Comparison of ENCODE assay signal across 23 cellular contexts in the genomic region with DNA sequence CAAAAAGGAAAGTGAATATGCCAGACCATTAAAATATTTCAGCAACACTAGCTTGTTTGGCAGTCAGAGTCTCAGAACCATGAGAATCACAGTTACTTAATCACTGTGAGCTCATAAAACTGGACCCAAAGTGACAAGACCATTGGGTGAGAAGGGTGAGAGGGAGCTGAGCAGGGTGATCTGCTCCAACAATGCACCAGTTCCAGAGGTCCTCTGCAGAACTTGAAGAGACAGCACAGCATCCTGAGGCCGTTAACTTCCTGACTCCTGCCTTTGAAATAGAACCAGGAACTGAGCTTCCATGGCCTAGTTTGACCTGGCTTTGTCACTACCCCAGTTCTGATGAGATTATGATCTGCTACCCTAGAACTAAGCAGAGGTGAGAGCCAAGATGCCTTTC. TPM values are rescaled to one million over a fixed set of nuclear protein-coding genes. Genes with fewer than 3 reads are reported as not detected.
DNase-seq lines count a peak whose midpoint lies in the region; ATAC-seq and TF ChIP-seq lines count a peak whose summit lies in the region.
"Had no signal": no experiment of that assay in that cellular context is flagged by ENCODE, and none has a peak within 500 bp of the region (broad histone marks: within the 10 kb centered on the region; RNA-seq: fewer than 3 reads in every experiment).

No MANE protein-coding gene starts in this region.

- no peak overlapping the region for H2AFZ ChIP-seq in GM23248

- 31 to 45% methylated on average over 1 of the region's 1 CpG for WGBS in GM23248 (ENCODE audit: low coverage in 1 of 2, low lambda C conversion rate in 2 of 2, missing lambda C conversion rate in 2 of 2), 2 experiments
- 70 to 71% methylated on average over 1 of the region's 1 CpG for WGBS in sigmoid colon, 2 donors

- DNase-seq in GM23248 (peak; percentile 33), cardiac fibroblast (ENCODE audit: low read depth in 2 of 2) (peak; percentile 27 to 45), left ventricle myocardium superior (no peak), sigmoid colon (no peak), medulla oblongata (ENCODE audit: extremely low spot score) (no peak)
- DNase-seq: activated CD8-positive, alpha-beta memory T cell treated with anti-CD3 and anti-CD28 coated beads for 24 hours; activated naive CD8-positive, alpha-beta T cell treated with anti-CD3 and anti-CD28 coated beads, Interleukin-2, amount 50 U/mL, for 24 hours; DMS 273 treated with DMSO at 0.1 percent for 48 hours; foreskin fibroblast; GDM1; H7; KG1; left colon; NCI-H1105; pancreas; uterus had no signal

- H3K9me3 ChIP-seq in GM23248 (ENCODE audit: low read depth) (no peaks in the 10 kb centered on the region), sigmoid colon (no peaks in the 10 kb centered on the region)
- H3K9me3 ChIP-seq: pancreas, uterus had no signal

- ATAC-seq in left ventricle myocardium superior = peak; percentile 78
- no peak for ATAC-seq in HG02759 (IDR thresholded peaks at IDR 0.05; ENCODE audit: unreplicated experiment)
- ATAC-seq in HG02884 (IDR thresholded peaks at IDR 0.05; ENCODE audit: unreplicated experiment) = no peak
- ATAC-seq in GM18520 (IDR thresholded peaks at IDR 0.05; ENCODE audit: unreplicated experiment) = no peak
- ATAC-seq: activated naive CD8-positive, alpha-beta T cell treated with anti-CD3 and anti-CD28 coated beads, Interleukin-2, amount 50 U/mL, for 24 hours; left colon; stimulated activated memory B cell treated with anti-CD40 and anti-IgM and Interleukin-4, amounts not matched to agents 10 μg/mL and 1 μg/mL and 100 μg/mL, for 72 hours; WTC11 had no signal

- intact Hi-C loops in left ventricle myocardium superior (cut with micrococcal nuclease) = loop anchor here (10.0 kb wide), 1 partner anchor 58 kb away; a partner anchor contains a TSS
- intact Hi-C loops in sigmoid colon (cut with DNase I) = no loop called here

- no peaks in the 10 kb centered on the region for H3K79me2 ChIP-seq in GM23248 (ENCODE audit: insufficient read depth)

- H3K4me1 ChIP-seq in GM23248 (ENCODE audit: insufficient read depth) = peaks cover 44% of the 10 kb centered on the region
- H3K4me1 ChIP-seq in sigmoid colon = peaks cover 0 to 59% (median 48%) of the 10 kb centered on the region in 4 donors

- no peak for TF ChIP-seq EP300 in sigmoid colon (IDR thresholded peaks at IDR 0.05)

- H3K27ac ChIP-seq in GM23248 (no peak overlapping the region), sigmoid colon (peak overlapping the region; percentile 46 to 70 (median 62))
- H3K27ac ChIP-seq: C4-2B, pancreas had no signal

- TF ChIP-seq POLR2A in sigmoid colon (IDR thresholded peaks at IDR 0.05) = no peak

- H3K36me3 ChIP-seq in GM23248 (ENCODE audit: low read depth) = no peaks in the 10 kb centered on the region
- H3K36me3 ChIP-seq in sigmoid colon = no peaks in the 10 kb centered on the region
- H3K36me3 ChIP-seq: pancreas, uterus had no signal

- H3K4me2 ChIP-seq in GM23248 (ENCODE audit: unreplicated experiment) = peak overlapping the region; percentile 19

- H3K27me3 ChIP-seq in GM23248 (replicated peaks; ENCODE audit: insufficient read depth) = no peaks in the 10 kb centered on the region
- no peaks in the 10 kb centered on the region for H3K27me3 ChIP-seq in sigmoid colon
- H3K27me3 ChIP-seq: pancreas, uterus had no signal

- no peaks in the 10 kb centered on the region for H3K9me2 ChIP-seq in GM23248 (ENCODE audit: insufficient read depth)

- TF ChIP-seq CTCF in cardiac fibroblast (IDR thresholded peaks at IDR 0.05; ENCODE audit: low read depth, low read length) (no peak), sigmoid colon (IDR thresholded peaks at IDR 0.05) (no peak)

- in situ Hi-C loops in GM23248 (cut with MboI) = no loop called here

- H4K20me1 ChIP-seq in GM23248 (ENCODE audit: insufficient read depth) = no peaks in the 10 kb centered on the region

- peaks cover 17% of the 10 kb centered on the region for H3F3A ChIP-seq in GM23248 (ENCODE audit: insufficient read depth)

- H3K9ac ChIP-seq in GM23248 = no peak overlapping the region

- H3K4me3 ChIP-seq in GM23248 (no peak overlapping the region), cardiac fibroblast (replicated peaks in 1 of 2; ENCODE audit: low read depth in 2 of 2, low read length in 2 of 2) (no peak overlapping the region), sigmoid colon (no peak overlapping the region)
- H3K4me3 ChIP-seq: pancreas, uterus had no signal

RNA-seq across cellular contexts. Expression of a gene that starts 57.4 kb away (rescaled TPM):
- 3.4 and 5.3 TPM in 2 replicates for total RNA-seq in GM23248 (2014; rRNA removed; shearing (Covaris generic))
- polyA plus RNA-seq in GM23248 (2016; fragmentation: Nextera tagmentation; extraction: Ambion mirVana) (5.8 and 6.0 TPM in 2 replicates), sigmoid colon (10 to 100 TPM in 1 of 3 donors, 1 to 10 TPM in 2; 3.7 to 12.5 (median 4.8) TPM)
- total RNA-seq in left ventricle myocardium superior (110 TPM), sigmoid colon (100 to 1,000 TPM in 1 of 4 donors, 10 to 100 TPM in 3; 45.3 to 129 (median 59.9) TPM)
- total RNA-seq: activated T-helper 1 cell treated with anti-CD3 and anti-CD28 coated beads, Interleukin-12 subunit alpha, Interleukin-12 subunit beta, Interleukin-2, Interleukin-4 antibody, amounts not matched to agents 30 ng/mL and 10 ng/mL and 1 ng/mL, durations not matched to agents 14 hours and 24 hours and 36 hours had no signal

Comparison
In these comparisons a context has a peak if more than half of its experiments do, and no peak if none do; other contexts are left out.
1. DNase-seq: peak in GM23248 (single experiment) and cardiac fibroblast (2 of 2); none in left ventricle myocardium superior (single experiment), sigmoid colon (single experiment) and medulla oblongata (single experiment).